Comparison of ENCODE assay signal across 17 cellular contexts in the genomic region with DNA sequence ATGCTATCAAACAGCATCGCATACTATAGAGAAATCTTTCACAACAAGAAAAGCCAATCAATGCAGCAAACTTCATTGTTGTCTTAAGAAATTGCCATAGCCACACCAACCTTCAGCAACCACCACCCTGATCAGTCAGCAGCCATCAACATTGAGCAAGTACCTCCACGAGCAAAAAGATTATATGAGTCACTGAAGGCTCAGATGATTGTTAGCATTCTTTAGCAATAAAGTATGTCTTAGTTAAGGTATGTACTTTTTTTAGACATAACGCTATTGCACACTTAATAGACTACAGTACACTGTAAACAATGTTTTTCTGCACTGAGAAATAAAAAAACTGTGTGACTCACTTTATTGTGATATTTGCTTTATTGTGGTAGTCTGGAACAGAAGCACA. TPM values are rescaled to one million over a fixed set of nuclear protein-coding genes. Genes with fewer than 3 reads are reported as not detected.
DNase-seq lines count a peak whose midpoint lies in the region; ATAC-seq, FAIRE-seq and TF ChIP-seq lines count a peak whose summit lies in the region.
"Had no signal": no experiment of that assay in that cellular context is flagged by ENCODE, and none has a peak within 500 bp of the region (broad histone marks: within the 10 kb centered on the region; RNA-seq: fewer than 3 reads in every experiment).

No MANE protein-coding gene starts in this region.

- POLR2A ChIA-PET in SK-N-SH (lab: Yijun Ruan, JAX): no interaction called here

- TF ChIP-seq RAD21 in SK-N-SH (IDR thresholded peaks at IDR 0.05; ENCODE audit: low read length): no peak

- no peaks in the 10 kb centered on the region for H3K36me3 ChIP-seq in SK-N-SH (replicated peaks in 1 of 2; ENCODE audit: control insufficient read depth in 1 of 2, insufficient read depth in 2 of 2, low read length in 1 of 2)
- H3K36me3 ChIP-seq in lower lobe of right lung: no peaks in the 10 kb centered on the region

- no peaks in the 10 kb centered on the region for H3K9me2 ChIP-seq in SK-N-SH

- no peaks in the 10 kb centered on the region for H3K4me1 ChIP-seq in SK-N-SH (ENCODE audit: control insufficient read depth in 1 of 2, insufficient read depth in 2 of 2, low read depth in 1 of 2, low read length in 1 of 2)
- no peaks in the 10 kb centered on the region for H3K4me1 ChIP-seq in lower lobe of right lung
- H3K4me1 ChIP-seq: parathyroid adenoma had no signal

- no peak overlapping the region for H2AFZ ChIP-seq in SK-N-SH (ENCODE audit: low read depth)
- H2AFZ ChIP-seq: parathyroid adenoma had no signal

- CTCF ChIA-PET in SK-N-SH (lab: Yijun Ruan, JAX): no interaction called here

- no peaks in the 10 kb centered on the region for H3F3A ChIP-seq in SK-N-SH (replicated peaks; ENCODE audit: insufficient read depth)

- no peak overlapping the region for H3K9ac ChIP-seq in SK-N-SH
- H3K9ac ChIP-seq: parathyroid adenoma had no signal

- H3K79me2 ChIP-seq in SK-N-SH (ENCODE audit: insufficient read depth): no peaks in the 10 kb centered on the region
- H3K79me2 ChIP-seq: parathyroid adenoma had no signal

- ATAC-seq in SK-N-SH treated with all-trans-retinoic acid at 6 μM for 48 hours: peak; percentile 72
- no peak for ATAC-seq in lower lobe of right lung
- ATAC-seq: activated CD4-positive, alpha-beta T cell treated with anti-CD3 and anti-CD28 coated beads for 36 hours; activated naive CD4-positive, alpha-beta T cell treated with anti-CD3 and anti-CD28 coated beads, Interleukin-2, amount 50 U/mL, for 72 hours had no signal

- TF ChIP-seq EP300 in SK-N-SH (IDR thresholded peaks at IDR 0.05; ENCODE audit: borderline replicate concordance in 1 of 2, low read depth in 1 of 2, low read length in 1 of 2): no peak

- intact Hi-C loops in lower lobe of right lung (cut with DNase I): no loop called here

- DNase-seq in SK-N-SH (no peak), amniotic epithelial cell (ENCODE audit: low read depth) (peak; percentile 83), fibroblast of the aortic adventitia (ENCODE audit: low read depth) (peak; percentile 37), urothelium cell line (ENCODE audit: low spot score) (peak; percentile 3), lower lobe of right lung (no peak), DMS153 (lab: John Stamatoyannopoulos, UW) (no peak), NCI-H1930 (lab: John Stamatoyannopoulos, UW) (no peak)
- DNase-seq: ACHN; activated CD4-positive, alpha-beta T cell treated with anti-CD3 and anti-CD28 coated beads for 36 hours; DMS 273 treated with DMSO at 0.1 percent for 48 hours; NCI-H1105 treated with DMSO at 0.1 percent for 48 hours; T-helper 2 cell had no signal

- H3K9me3 ChIP-seq in SK-N-SH (no peaks in the 10 kb centered on the region), lower lobe of right lung (no peaks in the 10 kb centered on the region)

- H3K4me3 ChIP-seq in SK-N-SH (ENCODE audit: low read depth in 2 of 2, low read length in 1 of 2) (no peak overlapping the region), fibroblast of the aortic adventitia (ENCODE audit: low read depth, low read length) (no peak overlapping the region), lower lobe of right lung (no peak overlapping the region)

- 25% methylated on average over 3 of the region's 3 CpGs for WGBS in SK-N-SH (ENCODE audit: low lambda C conversion rate)

- FAIRE-seq in urothelium cell line (lab: Jason Lieb, UNC): no peak
- FAIRE-seq: colon, islet of Langerhans had no signal

- TF ChIP-seq CTCF in SK-N-SH (IDR thresholded peaks at IDR 0.05): no peak
- TF ChIP-seq CTCF in fibroblast of the aortic adventitia (IDR thresholded peaks at IDR 0.05; ENCODE audit: insufficient read depth, low read length): no peak
- TF ChIP-seq CTCF in lower lobe of right lung (IDR thresholded peaks at IDR 0.05): no peak

- H3K27me3 ChIP-seq in SK-N-SH (ENCODE audit: insufficient read depth) (no peaks in the 10 kb centered on the region), lower lobe of right lung (ENCODE audit: low read depth) (no peaks in the 10 kb centered on the region)

- no peak overlapping the region for H3K4me2 ChIP-seq in SK-N-SH

- no peaks in the 10 kb centered on the region for H4K20me1 ChIP-seq in SK-N-SH (ENCODE audit: insufficient read depth)

- H3K27ac ChIP-seq in SK-N-SH (ENCODE audit: low read depth in 2 of 2, low read length in 1 of 2) (no peak overlapping the region), lower lobe of right lung (no peak overlapping the region)
- H3K27ac ChIP-seq: parathyroid adenoma had no signal

TF ChIP-seq in SK-N-SH treated with all-trans-retinoic acid at 6 μM for 48 hours, 23 proteins besides CTCF, POLR2A, EP300 and RAD21 (continues in another document):
- no peak for TF ChIP-seq ZNF70 (CRISPR knock-in tag; IDR thresholded peaks at IDR 0.05)
- TF ChIP-seq ZFP3 (CRISPR knock-in tag; IDR thresholded peaks at IDR 0.05): no peak
- no peak for TF ChIP-seq RARB (CRISPR knock-in tag; IDR thresholded peaks at IDR 0.05)
- TF ChIP-seq BACH2 (CRISPR knock-in tag; IDR thresholded peaks at IDR 0.05; ENCODE audit: borderline replicate concordance): no peak
- no peak for TF ChIP-seq ISL1 (CRISPR knock-in tag; IDR thresholded peaks at IDR 0.05)
- TF ChIP-seq, protein P1, sequence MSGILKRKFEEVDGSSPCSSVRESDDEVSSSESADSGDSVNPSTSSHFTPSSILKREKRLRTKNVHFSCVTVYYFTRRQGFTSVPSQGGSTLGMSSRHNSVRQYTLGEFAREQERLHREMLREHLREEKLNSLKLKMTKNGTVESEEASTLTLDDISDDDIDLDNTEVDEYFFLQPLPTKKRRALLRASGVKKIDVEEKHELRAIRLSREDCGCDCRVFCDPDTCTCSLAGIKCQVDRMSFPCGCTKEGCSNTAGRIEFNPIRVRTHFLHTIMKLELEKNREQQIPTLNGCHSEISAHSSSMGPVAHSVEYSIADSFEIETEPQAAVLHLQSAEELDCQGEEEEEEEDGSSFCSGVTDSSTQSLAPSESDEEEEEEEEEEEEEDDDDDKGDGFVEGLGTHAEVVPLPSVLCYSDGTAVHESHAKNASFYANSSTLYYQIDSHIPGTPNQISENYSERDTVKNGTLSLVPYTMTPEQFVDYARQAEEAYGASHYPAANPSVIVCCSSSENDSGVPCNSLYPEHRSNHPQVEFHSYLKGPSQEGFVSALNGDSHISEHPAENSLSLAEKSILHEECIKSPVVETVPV (CRISPR knock-in tag; IDR thresholded peaks at IDR 0.05): no peak
- TF ChIP-seq, protein P2, sequence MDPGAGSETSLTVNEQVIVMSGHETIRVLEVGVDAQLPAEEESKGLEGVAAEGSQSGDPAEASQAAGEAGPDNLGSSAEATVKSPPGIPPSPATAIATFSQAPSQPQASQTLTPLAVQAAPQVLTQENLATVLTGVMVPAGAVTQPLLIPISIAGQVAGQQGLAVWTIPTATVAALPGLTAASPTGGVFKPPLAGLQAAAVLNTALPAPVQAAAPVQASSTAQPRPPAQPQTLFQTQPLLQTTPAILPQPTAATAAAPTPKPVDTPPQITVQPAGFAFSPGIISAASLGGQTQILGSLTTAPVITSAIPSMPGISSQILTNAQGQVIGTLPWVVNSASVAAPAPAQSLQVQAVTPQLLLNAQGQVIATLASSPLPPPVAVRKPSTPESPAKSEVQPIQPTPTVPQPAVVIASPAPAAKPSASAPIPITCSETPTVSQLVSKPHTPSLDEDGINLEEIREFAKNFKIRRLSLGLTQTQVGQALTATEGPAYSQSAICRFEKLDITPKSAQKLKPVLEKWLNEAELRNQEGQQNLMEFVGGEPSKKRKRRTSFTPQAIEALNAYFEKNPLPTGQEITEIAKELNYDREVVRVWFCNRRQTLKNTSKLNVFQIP (CRISPR knock-in tag; IDR thresholded peaks at IDR 0.05; ENCODE audit: borderline replicate concordance, low read depth): no peak
- no peak for TF ChIP-seq ZFP30 (CRISPR knock-in tag; IDR thresholded peaks at IDR 0.05)

TF ChIP-seq in SK-N-SH, 30 proteins besides CTCF, POLR2A, EP300 and RAD21 (continues in another document):
- no peak for TF ChIP-seq ELF1 (IDR thresholded peaks at IDR 0.05)
- TF ChIP-seq, protein P3, sequence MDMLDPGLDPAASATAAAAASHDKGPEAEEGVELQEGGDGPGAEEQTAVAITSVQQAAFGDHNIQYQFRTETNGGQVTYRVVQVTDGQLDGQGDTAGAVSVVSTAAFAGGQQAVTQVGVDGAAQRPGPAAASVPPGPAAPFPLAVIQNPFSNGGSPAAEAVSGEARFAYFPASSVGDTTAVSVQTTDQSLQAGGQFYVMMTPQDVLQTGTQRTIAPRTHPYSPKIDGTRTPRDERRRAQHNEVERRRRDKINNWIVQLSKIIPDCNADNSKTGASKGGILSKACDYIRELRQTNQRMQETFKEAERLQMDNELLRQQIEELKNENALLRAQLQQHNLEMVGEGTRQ (IDR thresholded peaks at IDR 0.05; ENCODE audit: borderline replicate concordance, low read depth, low read length): no peak
- no peak for TF ChIP-seq FOSL2 (IDR thresholded peaks at IDR 0.05; ENCODE audit: borderline replicate concordance, low read depth)
- no peak for TF ChIP-seq TCF12 (IDR thresholded peaks at IDR 0.05)
- no peak for TF ChIP-seq JUND (IDR thresholded peaks at IDR 0.05)
- no peak for TF ChIP-seq CHD2 (IDR thresholded peaks at IDR 0.05; ENCODE audit: low read length, partially characterized antibody)
- no peak for TF ChIP-seq RXRA (IDR thresholded peaks at IDR 0.05; ENCODE audit: borderline replicate concordance, low read depth)
- TF ChIP-seq, protein P4, sequence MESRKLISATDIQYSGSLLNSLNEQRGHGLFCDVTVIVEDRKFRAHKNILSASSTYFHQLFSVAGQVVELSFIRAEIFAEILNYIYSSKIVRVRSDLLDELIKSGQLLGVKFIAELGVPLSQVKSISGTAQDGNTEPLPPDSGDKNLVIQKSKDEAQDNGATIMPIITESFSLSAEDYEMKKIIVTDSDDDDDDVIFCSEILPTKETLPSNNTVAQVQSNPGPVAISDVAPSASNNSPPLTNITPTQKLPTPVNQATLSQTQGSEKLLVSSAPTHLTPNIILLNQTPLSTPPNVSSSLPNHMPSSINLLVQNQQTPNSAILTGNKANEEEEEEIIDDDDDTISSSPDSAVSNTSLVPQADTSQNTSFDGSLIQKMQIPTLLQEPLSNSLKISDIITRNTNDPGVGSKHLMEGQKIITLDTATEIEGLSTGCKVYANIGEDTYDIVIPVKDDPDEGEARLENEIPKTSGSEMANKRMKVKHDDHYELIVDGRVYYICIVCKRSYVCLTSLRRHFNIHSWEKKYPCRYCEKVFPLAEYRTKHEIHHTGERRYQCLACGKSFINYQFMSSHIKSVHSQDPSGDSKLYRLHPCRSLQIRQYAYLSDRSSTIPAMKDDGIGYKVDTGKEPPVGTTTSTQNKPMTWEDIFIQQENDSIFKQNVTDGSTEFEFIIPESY (IDR thresholded peaks at IDR 0.05; ENCODE audit: borderline replicate concordance, low read depth): no peak

RNA-seq across cellular contexts. Expression of a gene that starts 37.8 kb away (rescaled TPM):
- 23.5 and 25.0 TPM in 2 replicates for polyA plus RNA-seq in SK-N-SH (2012; rRNA removed)
- 35.5 and 49.9 TPM in 2 replicates for polyA plus RNA-seq in SK-N-SH (2012; cell fraction: cytosol; rRNA removed)
- 5.1 and 8.3 TPM in 2 replicates for polyA plus RNA-seq in SK-N-SH (2012; cell fraction: nucleus; rRNA removed)
- 5.6 and 18.6 TPM in 2 replicates for total RNA-seq in fibroblast of the aortic adventitia (ENCODE audit: low replicate concordance)
- 9.1 TPM for total RNA-seq in lower lobe of right lung

Comparison
In these comparisons a context has a peak if more than half of its experiments do, and no peak if none do; other contexts are left out.
1. DNase-seq: peak in amniotic epithelial cell (single experiment), fibroblast of the aortic adventitia (single experiment) and urothelium cell line (single experiment); none in SK-N-SH (single experiment), lower lobe of right lung (single experiment), DMS153 (single experiment) and NCI-H1930 (0 of 2).